In the genomic region with DNA sequence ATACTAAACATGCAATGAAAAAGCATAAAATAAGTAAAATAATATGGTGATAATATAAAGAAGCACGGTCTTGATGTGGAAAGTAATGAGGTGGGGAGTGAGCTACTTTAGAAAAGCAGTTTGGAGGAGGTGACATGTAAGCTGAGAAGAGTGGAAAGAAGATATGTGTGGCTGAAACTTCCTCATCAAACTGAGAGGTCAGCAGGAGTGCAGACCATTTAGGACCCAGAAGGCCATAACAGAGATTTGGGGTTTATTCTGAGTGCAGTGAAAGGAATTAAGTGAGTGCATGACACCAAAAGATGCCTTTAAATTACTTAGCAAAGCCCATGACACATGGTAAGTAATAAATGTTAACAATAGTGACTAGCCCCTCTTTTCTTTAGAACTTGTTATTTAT, we compare ENCODE assay signal across 8 cellular contexts. TPM values are rescaled to one million over a fixed set of nuclear protein-coding genes. Genes with fewer than 3 reads are reported as not detected.
A peak's percentile ranks its signal among the peaks of the same experiment; 100 is the strongest.
DNase-seq lines count a peak whose midpoint lies in the region; ATAC-seq and TF ChIP-seq lines count a peak whose summit lies in the region.

No MANE protein-coding gene starts in this region.

- TF ChIP-seq CTCF in astrocyte of the cerebellum (IDR thresholded peaks at IDR 0.05; ENCODE audit: low read depth, low read length, missing control alignments): no peak
- TF ChIP-seq CTCF in osteoblast (IDR thresholded peaks at IDR 0.05; ENCODE audit: extremely low read depth, low read depth, low read length): no peak

- H3K4me3 ChIP-seq in astrocyte of the cerebellum (ENCODE audit: low read depth, low read length): peak overlapping the region; percentile 86
- H3K4me3 ChIP-seq in osteoblast (ENCODE audit: insufficient read depth, low read length): no peak overlapping the region

- peaks cover 40% of the 10 kb centered on the region for H3K4me1 Mint-ChIP-seq in activated naive CD4-positive, alpha-beta T cell treated with anti-CD3 and anti-CD28 coated beads, Interleukin-2, amount 50 U/mL, for 24 hours

- peak overlapping the region; percentile 93 for H2AFZ ChIP-seq in osteoblast (ENCODE audit: low read length)

- peaks cover 2% of the 10 kb centered on the region for H4K20me1 ChIP-seq in osteoblast (ENCODE audit: insufficient read depth, low read length)

- peaks cover 8% of the 10 kb centered on the region for H3K9me3 Mint-ChIP-seq in activated naive CD4-positive, alpha-beta T cell treated with anti-CD3 and anti-CD28 coated beads, Interleukin-2, amount 50 U/mL, for 24 hours

- H3K36me3 ChIP-seq in osteoblast (ENCODE audit: insufficient read depth, low read length): no peaks in the 10 kb centered on the region

- peak overlapping the region; percentile 52 for H3K27ac Mint-ChIP-seq in activated naive CD4-positive, alpha-beta T cell treated with anti-CD3 and anti-CD28 coated beads, Interleukin-2, amount 50 U/mL, for 24 hours

- H3K27me3 Mint-ChIP-seq in activated naive CD4-positive, alpha-beta T cell treated with anti-CD3 and anti-CD28 coated beads, Interleukin-2, amount 50 U/mL, for 24 hours: no peaks in the 10 kb centered on the region

- H3K79me2 ChIP-seq in osteoblast (ENCODE audit: insufficient read depth, low read length): peaks cover 17% of the 10 kb centered on the region

- peaks cover 4% of the 10 kb centered on the region for H3K36me3 Mint-ChIP-seq in activated naive CD4-positive, alpha-beta T cell treated with anti-CD3 and anti-CD28 coated beads, Interleukin-2, amount 50 U/mL, for 24 hours

- in situ Hi-C loops in astrocyte of the cerebellum (cut with HindIII; ENCODE audit: low sequenced_read_pairs): no loop called here

- H3K4me1 ChIP-seq in osteoblast (ENCODE audit: insufficient read depth, low read length): peaks cover 10% of the 10 kb centered on the region

- no peaks in the 10 kb centered on the region for H3K9me3 ChIP-seq in osteoblast (ENCODE audit: low read depth, low read length)

- no peak for DNase-seq in activated naive CD4-positive, alpha-beta T cell treated with Interleukin-2 at 50 U/mL for 16 hours
- DNase-seq in astrocyte of the cerebellum (ENCODE audit: low read depth) (no peak), osteoblast (ENCODE audit: insufficient read length, low spot score, missing footprints) (no peak), SHP77 (lab: John Stamatoyannopoulos, UW) (no peak), GM19240 (ENCODE audit: insufficient read length, low spot score) (no peak), EL (no peak)

- ATAC-seq in HG03280 (IDR thresholded peaks at IDR 0.05; ENCODE audit: unreplicated experiment): peak; percentile 40

- no peaks in the 10 kb centered on the region for H3K27me3 ChIP-seq in osteoblast (ENCODE audit: insufficient read depth, low read length)

- peak overlapping the region; percentile 92 for H3K4me2 ChIP-seq in osteoblast (ENCODE audit: insufficient read depth, low read length)

- H3K27ac ChIP-seq in osteoblast (ENCODE audit: low read depth, low read length): no peak overlapping the region

- peak overlapping the region; percentile 94 for H3K4me3 Mint-ChIP-seq in activated naive CD4-positive, alpha-beta T cell treated with anti-CD3 and anti-CD28 coated beads, Interleukin-2, amount 50 U/mL, for 24 hours

RNA-seq across cellular contexts. Expression of a gene that starts 24.4 kb away (rescaled TPM):
- 1.4 and 2.7 TPM in 2 replicates for total RNA-seq in osteoblast
